15 cellular contexts compared by ENCODE assay signal in the genomic region with DNA sequence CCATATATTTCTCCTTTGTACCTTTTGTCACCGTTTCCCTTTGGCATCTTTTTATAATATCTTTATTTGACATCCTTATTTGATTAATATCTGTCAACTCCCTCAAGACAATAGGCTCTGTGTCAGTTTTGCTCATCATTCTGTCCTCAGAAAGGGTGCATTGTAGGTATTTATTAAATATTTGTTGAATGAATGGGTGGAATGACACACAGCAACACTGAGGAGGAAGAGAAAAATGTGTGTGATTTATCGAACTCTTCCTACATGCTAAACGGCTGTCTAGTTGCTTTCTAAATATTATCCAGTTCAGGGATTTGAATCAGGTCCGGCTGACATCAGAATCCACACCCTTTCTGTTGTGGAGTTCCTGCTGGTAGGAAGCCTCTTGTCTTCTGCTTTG.
DNase-seq lines count a peak whose midpoint lies in the region; ATAC-seq and TF ChIP-seq lines count a peak whose summit lies in the region.
"Had no signal": no experiment of that assay in that cellular context is flagged by ENCODE, and none has a peak within 500 bp of the region (broad histone marks: within the 10 kb centered on the region; RNA-seq: fewer than 3 reads in every experiment).

No MANE protein-coding gene starts in this region.

- no peaks in the 10 kb centered on the region for H3K27me3 ChIP-seq in BLaER1 treated with 17β-estradiol and CSF1 and Interleukin-3, amounts not matched to agents 10 nM and 100 nM
- no peaks in the 10 kb centered on the region for H3K27me3 ChIP-seq in GM23248 (replicated peaks; ENCODE audit: insufficient read depth)

- H3F3A ChIP-seq in GM23248 (ENCODE audit: insufficient read depth), result peaks cover 17% of the 10 kb centered on the region; the same call in 1 of the 2 replicates

- no peak overlapping the region for H3K4me3 Mint-ChIP-seq in MCF 10A (ENCODE audit: unreplicated experiment)
- no peak overlapping the region for H3K4me3 Mint-ChIP-seq in T-helper 2 cell treated with Interferon-gamma antibody and Interleukin-4, amounts not matched to agents 5 μg/mL and 100 μg/mL, for 36 hours
- H3K4me3 Mint-ChIP-seq: CD4-positive, alpha-beta memory T cell; IgD-negative memory B cell had no signal

- WGBS in GM23248 (ENCODE audit: low coverage in 1 of 2, low lambda C conversion rate in 2 of 2, missing lambda C conversion rate in 2 of 2), 2 experiments, result 49 to 54% methylated on average over 4 of the region's 4 CpGs

- peaks cover 10 to 21% (median 13%) of the 10 kb centered on the region in 10 experiments; a peak in 16 of 20 replicates for H3K4me1 ChIP-seq in BLaER1 treated with 17β-estradiol and CSF1 and Interleukin-3, amounts not matched to agents 10 nM and 100 nM
- H3K4me1 ChIP-seq in GM23248 (ENCODE audit: insufficient read depth), result peaks cover 13% of the 10 kb centered on the region

- CTCF ChIA-PET in MCF 10A (lab: Yijun Ruan, JAX), result interaction anchor here (0.9 to 1.4 kb wide), 3 partner anchors 247 to 534 kb away, joined by 3 to 4 read pairs (median 3); no protein-coding TSS in a partner anchor

- POLR2A ChIA-PET in MCF 10A (lab: Yijun Ruan, JAX), result no interaction called here

- BruUV-seq in MCF 10A (replicated peaks; lab: Mats Ljungman, UMichigan), result no TSS peak

- peak overlapping the region in 8 of 11 experiments; percentile 24 to 56 (median 40); a peak in 11 of 22 replicates for H3K4me2 ChIP-seq in BLaER1 treated with 17β-estradiol and CSF1 and Interleukin-3, amounts not matched to agents 10 nM and 100 nM
- H3K4me2 ChIP-seq in GM23248 (ENCODE audit: unreplicated experiment), result peak overlapping the region; percentile 32

- no peak for TF ChIP-seq POLR2A in GM18505 (IDR thresholded peaks at IDR 0.05; ENCODE audit: borderline replicate concordance, extremely low read depth, insufficient read depth, insufficient read length)

- no peak overlapping the region for H3K27ac ChIP-seq in BLaER1 treated with 17β-estradiol and CSF1 and Interleukin-3, amounts not matched to agents 10 nM and 100 nM
- H3K27ac ChIP-seq in GM23248, result no peak overlapping the region

- no peaks in the 10 kb centered on the region for H3K36me3 Mint-ChIP-seq in MCF 10A (ENCODE audit: insufficient read depth, unreplicated experiment)
- no peaks in the 10 kb centered on the region for H3K36me3 Mint-ChIP-seq in T-helper 2 cell treated with Interferon-gamma antibody and Interleukin-4, amounts not matched to agents 5 μg/mL and 100 μg/mL, for 36 hours (ENCODE audit: low read depth)
- H3K36me3 Mint-ChIP-seq: CD4-positive, alpha-beta memory T cell; IgD-negative memory B cell had no signal

- no peak for ATAC-seq in GM18505 (IDR thresholded peaks at IDR 0.05; ENCODE audit: unreplicated experiment)

- intact Hi-C loops in MCF 10A (cut with micrococcal nuclease), result no loop called here

- TF ChIP-seq CTCF in MCF 10A (IDR thresholded peaks at IDR 0.05; ENCODE audit: unreplicated experiment), result no peak

- no peak overlapping the region for H3K4me3 ChIP-seq in BLaER1 treated with 17β-estradiol and CSF1 and Interleukin-3, amounts not matched to agents 10 nM and 100 nM
- no peak overlapping the region for H3K4me3 ChIP-seq in GM23248

- H3K9ac ChIP-seq in BLaER1 treated with 17β-estradiol and CSF1 and Interleukin-3, amounts not matched to agents 10 nM and 100 nM, result no peak overlapping the region
- no peak overlapping the region for H3K9ac ChIP-seq in GM23248

- H3K27ac Mint-ChIP-seq in MCF 10A (ENCODE audit: low read depth, unreplicated experiment), result peak overlapping the region; percentile 71
- no peak overlapping the region for H3K27ac Mint-ChIP-seq in T-helper 2 cell treated with Interferon-gamma antibody and Interleukin-4, amounts not matched to agents 5 μg/mL and 100 μg/mL, for 36 hours
- H3K27ac Mint-ChIP-seq: CD4-positive, alpha-beta memory T cell; IgD-negative memory B cell had no signal

- in situ Hi-C loops in GM23248 (cut with MboI), result no loop called here

- H3K9me3 ChIP-seq in BLaER1 treated with 17β-estradiol and CSF1 and Interleukin-3, amounts not matched to agents 10 nM and 100 nM (replicated peaks in 1 of 11), result no peaks in the 10 kb centered on the region
- H3K9me3 ChIP-seq in GM23248 (ENCODE audit: low read depth), result no peaks in the 10 kb centered on the region

- DNase-seq in GM23248 (peak; percentile 38), MCF 10A (ENCODE audit: unreplicated experiment) (no peak), kidney tubule cell (ENCODE audit: low spot score) (peak; percentile 25), SW480 (ENCODE audit: low spot score) (no peak), NCI-H2081 treated with DMSO at 0.1 percent for 48 hours (lab: John Stamatoyannopoulos, UW) (no peak)
- no peak for DNase-seq in T-helper 2 cell treated with Interferon-gamma antibody and Interleukin-4, amounts not matched to agents 5 μg/mL and 100 μg/mL, for 36 hours (ENCODE audit: low spot score)
- DNase-seq: ACHN; CD4-positive, alpha-beta memory T cell; COR-L47; DMS53; HCEC 1CT; KG1 had no signal

- H3K9me2 ChIP-seq in GM23248 (ENCODE audit: insufficient read depth), result no peaks in the 10 kb centered on the region

- H3K9me3 Mint-ChIP-seq in MCF 10A (ENCODE audit: unreplicated experiment), result no peaks in the 10 kb centered on the region
- no peaks in the 10 kb centered on the region for H3K9me3 Mint-ChIP-seq in T-helper 2 cell treated with Interferon-gamma antibody and Interleukin-4, amounts not matched to agents 5 μg/mL and 100 μg/mL, for 36 hours
- H3K9me3 Mint-ChIP-seq: CD4-positive, alpha-beta memory T cell; IgD-negative memory B cell had no signal

- peaks cover 5% of the 10 kb centered on the region for H3K4me1 Mint-ChIP-seq in MCF 10A (ENCODE audit: insufficient read depth, unreplicated experiment)
- no peaks in the 10 kb centered on the region for H3K4me1 Mint-ChIP-seq in T-helper 2 cell treated with Interferon-gamma antibody and Interleukin-4, amounts not matched to agents 5 μg/mL and 100 μg/mL, for 36 hours (ENCODE audit: low read depth)
- H3K4me1 Mint-ChIP-seq: CD4-positive, alpha-beta memory T cell had no signal

- no peaks in the 10 kb centered on the region for H3K27me3 Mint-ChIP-seq in MCF 10A (ENCODE audit: insufficient read depth, unreplicated experiment)
- H3K27me3 Mint-ChIP-seq in T-helper 2 cell treated with Interferon-gamma antibody and Interleukin-4, amounts not matched to agents 5 μg/mL and 100 μg/mL, for 36 hours (ENCODE audit: low read depth), result no peaks in the 10 kb centered on the region

- peaks cover 100% of the 10 kb centered on the region for H3K79me2 ChIP-seq in GM23248 (ENCODE audit: insufficient read depth)

- no peak overlapping the region for H2AFZ ChIP-seq in GM23248

- no peaks in the 10 kb centered on the region for H3K36me3 ChIP-seq in BLaER1 treated with 17β-estradiol and CSF1 and Interleukin-3, amounts not matched to agents 10 nM and 100 nM
- 0 out of 2 replicates have a peak, but pooled peaks cover 1% of the 10 kb centered on the region for H3K36me3 ChIP-seq in GM23248 (ENCODE audit: low read depth)

- H4K20me1 ChIP-seq in BLaER1 treated with 17β-estradiol and CSF1 and Interleukin-3, amounts not matched to agents 10 nM and 100 nM, result no peaks in the 10 kb centered on the region
- H4K20me1 ChIP-seq in GM23248 (ENCODE audit: insufficient read depth), result 0 out of 2 replicates have a peak, but pooled peaks cover 3% of the 10 kb centered on the region

Comparison
In these comparisons a context has a peak if more than half of its experiments do, and no peak if none do; other contexts are left out.
1. DNase-seq: peak in GM23248 (single experiment) and kidney tubule cell (single experiment); none in MCF 10A (single experiment), T-helper 2 cell treated with Interferon-gamma antibody and Interleukin-4, amounts not matched to agents 5 μg/mL and 100 μg/mL, for 36 hours (single experiment), SW480 (single experiment) and NCI-H2081 treated with DMSO at 0.1 percent for 48 hours (single experiment).